ENCODE assay signal across 10 cellular contexts in genomic region chr18:8424917-8425725, GRCh38.
A peak's percentile ranks its signal among the peaks of the same experiment; 100 is the strongest.
DNase-seq lines count a peak whose midpoint lies in the region; ATAC-seq, FAIRE-seq and TF ChIP-seq lines count a peak whose summit lies in the region.
"Had no signal": no experiment of that assay in that cellular context is flagged by ENCODE, and none has a peak within 500 bp of the region (broad histone marks: within the 10 kb centered on the region; RNA-seq: fewer than 3 reads in every experiment).

No MANE protein-coding gene starts in this region.

- no peak overlapping the region for H4K5ac ChIP-seq in H1 (ENCODE audit: insufficient read length, low read depth, low read length)

- H4K20me1 ChIP-seq in PC-9 (ENCODE audit: insufficient read depth): no peaks in the 10 kb centered on the region
- H4K20me1 ChIP-seq in H1 (replicated peaks in 1 of 2; ENCODE audit: control insufficient read depth in 1 of 2, insufficient read depth in 2 of 2, low read length in 2 of 2): no peaks in the 10 kb centered on the region
- H4K20me1 ChIP-seq in MM.1S (ENCODE audit: insufficient read depth, low read length): no peaks in the 10 kb centered on the region

- TF ChIP-seq CTCF in PC-9 (conservative IDR thresholded peaks at IDR 0.05) (no peak), H1 (IDR thresholded peaks at IDR 0.05; ENCODE audit: control extremely low read depth in 1 of 3, insufficient read depth in 1 of 3, low read depth in 1 of 3, low read length in 3 of 3) (no peak), MM.1S (IDR thresholded peaks at IDR 0.05; ENCODE audit: low read length) (no peak)

- H3K9ac ChIP-seq in H1 (replicated peaks in 1 of 4; ENCODE audit: extremely low read depth in 1 of 4, low read depth in 3 of 4, low read length in 3 of 4): no peak overlapping the region
- no peak overlapping the region for H3K9ac ChIP-seq in MM.1S (ENCODE audit: low read length)

- no peak for TF ChIP-seq POLR2A in H1 (IDR thresholded peaks at IDR 0.05; ENCODE audit: control extremely low read depth in 1 of 2, low read depth in 2 of 2, low read length in 2 of 2)

- H2BK120ac ChIP-seq in H1 (replicated peaks; ENCODE audit: low read depth, low read length): no peak overlapping the region

- no peak for TF ChIP-seq RAD21 in H1 (IDR thresholded peaks at IDR 0.05 in 1 of 2, conservative IDR thresholded peaks at IDR 0.05 in 1 of 2; ENCODE audit: low read depth in 2 of 2, low read length in 2 of 2)

- CTCF ChIA-PET in PC-9 (lab: Charles Lee) (no interaction called here), H1 (lab: Charles Lee; ENCODE audit: partially characterized antibody) (interaction anchor here (0.9 to 2.8 kb wide), 16 partner anchors 9 to 1199 kb away, joined by 3 to 12 read pairs (median 4); no protein-coding TSS in a partner anchor)
- CTCF ChIA-PET in naive thymus-derived CD4-positive, alpha-beta T cell (lab: Charles Lee): interaction anchor here (0.6 kb wide), 1 partner anchor 1657 kb away, joined by 3 read pairs; no protein-coding TSS in a partner anchor

- H2BK5ac ChIP-seq in H1 (ENCODE audit: low read depth, low read length): no peak overlapping the region

- ATAC-seq in naive thymus-derived CD4-positive, alpha-beta T cell: no peak
- ATAC-seq: psoas muscle had no signal

- H3K56ac ChIP-seq in H1 (replicated peaks; ENCODE audit: insufficient read length, low read depth, low read length): no peak overlapping the region

- no peak overlapping the region for H3K4me3 Mint-ChIP-seq in naive thymus-derived CD4-positive, alpha-beta T cell

- peaks cover 0 to 6% (median 0%) of the 10 kb centered on the region in 11 donors for H3K9me3 Mint-ChIP-seq in naive thymus-derived CD4-positive, alpha-beta T cell

- H3K36me3 ChIP-seq in PC-9 (ENCODE audit: low read depth): no peaks in the 10 kb centered on the region
- H3K36me3 ChIP-seq in H1 (ENCODE audit: control insufficient read depth in 2 of 4, insufficient read depth in 4 of 4, low read length in 3 of 4): no peaks in the 10 kb centered on the region
- H3K36me3 ChIP-seq in MM.1S (replicated peaks; ENCODE audit: insufficient read depth, low read length): no peaks in the 10 kb centered on the region
- no peaks in the 10 kb centered on the region for H3K36me3 ChIP-seq in naive thymus-derived CD4-positive, alpha-beta T cell (ENCODE audit: control insufficient read depth in 2 of 3, insufficient read depth in 3 of 3, low read length in 3 of 3)

- H3K27me3 ChIP-seq in PC-9 (ENCODE audit: insufficient read depth, low read depth) (no peaks in the 10 kb centered on the region), H1 (replicated peaks in 1 of 4; ENCODE audit: control insufficient read depth in 3 of 4, extremely low read depth in 1 of 4, insufficient read depth in 3 of 4, low read length in 3 of 4) (no peaks in the 10 kb centered on the region; a peak in 1 of 7 replicates), MM.1S (replicated peaks; ENCODE audit: insufficient read depth, low read length) (no peaks in the 10 kb centered on the region)
- no peaks in the 10 kb centered on the region for H3K27me3 ChIP-seq in naive thymus-derived CD4-positive, alpha-beta T cell (ENCODE audit: control insufficient read depth in 2 of 2, insufficient read depth in 2 of 2, low read length in 2 of 2)

- no peak overlapping the region for H2BK12ac ChIP-seq in H1 (ENCODE audit: low read depth, low read length)

- H3K27me3 Mint-ChIP-seq in naive thymus-derived CD4-positive, alpha-beta T cell: peaks cover 0 to 4% (median 0%) of the 10 kb centered on the region in 5 donors

- H3K79me2 ChIP-seq in PC-9 (ENCODE audit: low read depth) (no peaks in the 10 kb centered on the region), H1 (ENCODE audit: control insufficient read depth in 1 of 2, insufficient read depth in 2 of 2, low read length in 2 of 2) (no peaks in the 10 kb centered on the region), MM.1S (ENCODE audit: low read length) (no peaks in the 10 kb centered on the region)

- no peak overlapping the region for H3K18ac ChIP-seq in H1 (ENCODE audit: extremely low read depth, low read length)

- H3K4me2 ChIP-seq in PC-9 (peak overlapping the region; percentile 59), H1 (ENCODE audit: insufficient read depth in 1 of 2, low read depth in 2 of 2, low read length in 2 of 2) (no peak overlapping the region), MM.1S (ENCODE audit: low read depth, low read length) (no peak overlapping the region)

- no peak overlapping the region for H4K8ac ChIP-seq in H1 (ENCODE audit: extremely low read depth, insufficient read depth, low read length)

- no peak overlapping the region for H3K23ac ChIP-seq in H1 (ENCODE audit: insufficient read length)

- H3K4ac ChIP-seq in H1 (replicated peaks; ENCODE audit: insufficient read length, low read depth, low read length): no peak overlapping the region

- 75% methylated on average over 13 of the region's 13 CpGs; no CpG with 5 or more reads in 1 of the 2 experiments for WGBS in H1 (ENCODE audit: extremely low coverage in 1 of 2, insufficient coverage in 1 of 2, insufficient read length in 1 of 2, insufficient replicate concordance in 2 of 2, low coverage in 1 of 2, low lambda C conversion rate in 2 of 2, missing lambda C conversion rate in 1 of 2), 2 experiments

- H2AK5ac ChIP-seq in H1 (ENCODE audit: low read depth, low read length): no peak overlapping the region

- H2BK15ac ChIP-seq in H1 (ENCODE audit: low read length): no peak overlapping the region

- H3K9me3 ChIP-seq in PC-9 (ENCODE audit: insufficient read depth, low read depth): no peaks in the 10 kb centered on the region
- H3K9me3 ChIP-seq in H1 (ENCODE audit: insufficient read depth in 2 of 2, low read depth in 1 of 2, low read length in 1 of 2): no peaks in the 10 kb centered on the region
- H3K9me3 ChIP-seq in MM.1S (replicated peaks; ENCODE audit: insufficient read depth, low read length): no peaks in the 10 kb centered on the region
- H3K9me3 ChIP-seq in naive thymus-derived CD4-positive, alpha-beta T cell (ENCODE audit: control insufficient read depth in 2 of 3, low read length in 3 of 3): no peaks in the 10 kb centered on the region
- H3K9me3 ChIP-seq: psoas muscle had no signal

- POLR2A ChIA-PET in PC-9 (lab: Charles Lee; ENCODE audit: unreplicated experiment): no interaction called here
- POLR2A ChIA-PET in H1 (lab: Charles Lee; ENCODE audit: partially characterized antibody): no interaction called here
- POLR2A ChIA-PET in naive thymus-derived CD4-positive, alpha-beta T cell (lab: Charles Lee): no interaction called here

- intact Hi-C loops in PC-9 (cut with micrococcal nuclease; ENCODE audit: unreplicated experiment): loop anchor here (5.0 to 10.0 kb wide), 2 partner anchors 60 to 562 kb away; no protein-coding TSS in a partner anchor
- intact Hi-C loops in naive thymus-derived CD4-positive, alpha-beta T cell (cut with micrococcal nuclease): no loop called here

- no peak overlapping the region for H3K27ac Mint-ChIP-seq in naive thymus-derived CD4-positive, alpha-beta T cell

- DNase-seq in GM03348 (ENCODE audit: low spot score) (peak; percentile 82), PC-9 (peak; percentile 80 to 85), H1 (ENCODE audit: low read depth in 1 of 2, low spot score in 2 of 2) (peak in 1 of 2 experiments; percentile 25), non-pigmented ciliary epithelial cell (ENCODE audit: low read depth) (peak; percentile 37), NK-92 (lab: John Stamatoyannopoulos, UW; ENCODE audit: unreplicated experiment) (no peak), activated gamma-delta T cell treated with Interleukin-2 at 50 U/mL for 16 hours (no peak), MM.1S (no peak)
- no peak for DNase-seq in naive thymus-derived CD4-positive, alpha-beta T cell
- DNase-seq: effector memory CD4-positive, alpha-beta T cell; psoas muscle had no signal

- H3K9me2 ChIP-seq in PC-9 (ENCODE audit: insufficient read depth): no peaks in the 10 kb centered on the region
- no peaks in the 10 kb centered on the region for H3K9me2 ChIP-seq in MM.1S (replicated peaks; ENCODE audit: insufficient read depth, low read length)

- no peak for FAIRE-seq in H1 (lab: Jason Lieb, UNC)

- no peak for TF ChIP-seq EP300 in H1 (IDR thresholded peaks at IDR 0.05; ENCODE audit: borderline replicate concordance in 1 of 2, low read depth in 2 of 2, low read length in 2 of 2)

- H3K27ac ChIP-seq in PC-9 (no peak overlapping the region), H1 (ENCODE audit: low read depth, low read length) (no peak overlapping the region), MM.1S (ENCODE audit: low read length) (no peak overlapping the region)
- H3K27ac ChIP-seq in naive thymus-derived CD4-positive, alpha-beta T cell (ENCODE audit: low read depth, low read length): no peak overlapping the region
- H3K27ac ChIP-seq: psoas muscle had no signal

- no peaks in the 10 kb centered on the region for H3K23me2 ChIP-seq in H1 (ENCODE audit: low read depth, low read length)

- H2AFZ ChIP-seq in PC-9: no peak overlapping the region
- 0 out of 2 replicates have a peak overlapping the region, but pooled peaks have one; percentile 20 for H2AFZ ChIP-seq in H1 (ENCODE audit: low read length)
- no peak overlapping the region for H2AFZ ChIP-seq in MM.1S (ENCODE audit: low read length)

- no peak overlapping the region for H2BK20ac ChIP-seq in H1 (ENCODE audit: low read length)

- H3K4me1 ChIP-seq in PC-9 (replicated peaks; ENCODE audit: insufficient read depth): peaks cover 15% of the 10 kb centered on the region
- peaks cover 4 to 12% (median 4%) of the 10 kb centered on the region in 4 experiments; a peak in 6 of 7 replicates for H3K4me1 ChIP-seq in H1 (replicated peaks in 1 of 4; ENCODE audit: control insufficient read depth in 3 of 4, insufficient read depth in 4 of 4, low read length in 3 of 4)
- H3K4me1 ChIP-seq in MM.1S (ENCODE audit: low read length): no peaks in the 10 kb centered on the region
- H3K4me1 ChIP-seq in naive thymus-derived CD4-positive, alpha-beta T cell (ENCODE audit: control insufficient read depth in 2 of 2, insufficient read depth in 2 of 2, low read length in 2 of 2): no peaks in the 10 kb centered on the region
- H3K4me1 ChIP-seq: psoas muscle had no signal

- no peaks in the 10 kb centered on the region for H3K36me3 Mint-ChIP-seq in naive thymus-derived CD4-positive, alpha-beta T cell

- no peak overlapping the region for H3K4me3 ChIP-seq in PC-9
- no peak overlapping the region for H3K4me3 ChIP-seq in H1 (ENCODE audit: extremely low read depth in 1 of 4, insufficient read depth in 2 of 4, low read depth in 3 of 4, low read length in 4 of 4)
- no peak overlapping the region for H3K4me3 ChIP-seq in MM.1S (ENCODE audit: low read length)
- no peak overlapping the region for H3K4me3 ChIP-seq in naive thymus-derived CD4-positive, alpha-beta T cell (ENCODE audit: low read length)
- H3K4me3 ChIP-seq: psoas muscle had no signal

- H4K91ac ChIP-seq in H1 (replicated peaks; ENCODE audit: insufficient read length, low read length): no peak overlapping the region

- H3F3A ChIP-seq in PC-9 (ENCODE audit: insufficient read depth, low read depth) (peaks cover 5% of the 10 kb centered on the region), MM.1S (ENCODE audit: insufficient read depth, low read length) (no peaks in the 10 kb centered on the region)

- H3K79me1 ChIP-seq in H1 (ENCODE audit: low read depth, low read length): no peaks in the 10 kb centered on the region

- no peak overlapping the region for H3K14ac ChIP-seq in H1 (ENCODE audit: insufficient read length)

- no TSS peak for BruUV-seq in PC-9 (replicated peaks; lab: Mats Ljungman, UMichigan)

- H3K4me1 Mint-ChIP-seq in naive thymus-derived CD4-positive, alpha-beta T cell: no peaks in the 10 kb centered on the region

Comparison
In these comparisons a context has a peak if more than half of its experiments do, and no peak if none do; other contexts are left out.
1. DNase-seq: peak in GM03348 (single experiment), PC-9 (2 of 2) and non-pigmented ciliary epithelial cell (single experiment); none in NK-92 (single experiment), activated gamma-delta T cell treated with Interleukin-2 at 50 U/mL for 16 hours (single experiment), MM.1S (single experiment) and naive thymus-derived CD4-positive, alpha-beta T cell (0 of 9).